Comparison of ENCODE assay signal across 20 cellular contexts in the genomic region with DNA sequence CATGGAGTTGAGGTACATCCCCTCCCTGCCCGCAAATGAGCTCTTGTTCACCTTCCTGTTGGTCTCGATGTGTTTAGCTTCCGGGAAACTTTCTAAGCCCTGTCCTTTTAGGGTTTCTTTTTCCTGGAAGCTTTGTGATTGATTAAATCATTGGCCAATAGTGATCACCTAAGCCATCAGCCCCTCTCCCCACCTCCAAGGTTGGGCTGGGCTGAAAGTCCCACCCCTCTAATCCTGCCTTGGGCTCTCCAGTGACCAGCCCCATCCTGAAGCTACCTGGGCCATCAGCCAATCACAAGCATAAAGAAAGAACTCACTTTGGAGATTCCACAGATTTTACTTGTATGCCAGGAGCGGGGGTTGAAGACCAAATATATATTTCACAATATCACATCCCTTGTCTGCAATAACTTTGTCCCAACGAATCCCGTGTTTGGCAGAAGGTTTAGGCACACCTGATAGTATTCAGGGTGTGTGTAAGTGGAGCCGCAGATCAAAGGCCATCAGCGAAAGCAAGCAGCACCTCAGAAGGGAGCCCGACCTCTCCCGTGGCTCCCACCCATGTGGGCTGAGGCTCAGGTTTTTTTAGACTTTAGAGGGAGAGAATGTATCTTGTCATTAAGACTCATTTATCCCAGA. TPM values are rescaled to one million over a fixed set of nuclear protein-coding genes. Genes with fewer than 3 reads are reported as not detected.
"Had no signal": no experiment of that assay in that cellular context is flagged by ENCODE, and none has a peak within 500 bp of the region (broad histone marks: within the 10 kb centered on the region; RNA-seq: fewer than 3 reads in every experiment).

No MANE protein-coding gene starts in this region.

- H3K36me3 Mint-ChIP-seq: activated CD4-positive, alpha-beta memory T cell treated with anti-CD3 and anti-CD28 coated beads for 36 hours; activated CD8-positive, alpha-beta memory T cell treated with anti-CD3 and anti-CD28 coated beads, Interleukin-2, amount 10 ng/mL, durations not matched to agents 7 days and 5 days; naive B cell had no signal

- DNase-seq: activated CD4-positive, alpha-beta memory T cell treated with anti-CD3 and anti-CD28 coated beads for 36 hours; activated CD4-positive, alpha-beta T cell treated with anti-CD3 and anti-CD28 coated beads for 36 hours; activated CD8-positive, alpha-beta memory T cell treated with anti-CD3 and anti-CD28 coated beads, Interleukin-2, amount 10 ng/mL, durations not matched to agents 7 days and 5 days; activated naive CD4-positive, alpha-beta T cell treated with anti-CD3 and anti-CD28 coated beads for 36 hours; activated T-cell treated with anti-CD3 and anti-CD28 coated beads, Interleukin-2, amount 50 U/mL, for 1 hour; adrenal gland; foreskin melanocyte; naive B cell; stimulated activated CD4-positive, alpha-beta T cell treated with anti-CD3 and anti-CD28 coated beads, Interleukin-15, amount 100 ng/mL, for 24 hours; stimulated activated CD4-positive, alpha-beta T cell treated with anti-CD3 and anti-CD28 coated beads, Interleukin-4, amount 100 ng/mL, for 1 hour; stimulated activated naive CD4-positive, alpha-beta T cell treated with Interleukin-2 at 50 U/mL for 16 hours; substantia nigra; T-helper 17 cell; uterus; WERI-Rb-1 had no signal

- H3K36me3 ChIP-seq: adrenal gland, tibial nerve, uterus, WERI-Rb-1 had no signal

- H3K27ac Mint-ChIP-seq: activated CD4-positive, alpha-beta memory T cell treated with anti-CD3 and anti-CD28 coated beads for 36 hours; activated CD4-positive, alpha-beta T cell treated with anti-CD3 and anti-CD28 coated beads for 36 hours; activated CD8-positive, alpha-beta memory T cell treated with anti-CD3 and anti-CD28 coated beads, Interleukin-2, amount 10 ng/mL, durations not matched to agents 7 days and 5 days; activated naive CD4-positive, alpha-beta T cell treated with anti-CD3 and anti-CD28 coated beads for 36 hours; activated T-helper 2 cell treated with anti-CD3 and anti-CD28 coated beads, Interferon-gamma antibody, Interleukin-2, Interleukin-4, amounts not matched to agents 10 μg/mL and 5 μg/mL and 100 μg/mL, durations not matched to agents 14 hours and 24 hours and 36 hours; T-helper 17 cell had no signal

- H3K9me3 Mint-ChIP-seq: activated CD4-positive, alpha-beta memory T cell treated with anti-CD3 and anti-CD28 coated beads for 36 hours; activated naive CD4-positive, alpha-beta T cell treated with anti-CD3 and anti-CD28 coated beads for 36 hours; activated T-helper 2 cell treated with anti-CD3 and anti-CD28 coated beads, Interferon-gamma antibody, Interleukin-2, Interleukin-4, amounts not matched to agents 10 μg/mL and 5 μg/mL and 100 μg/mL, durations not matched to agents 14 hours and 24 hours and 36 hours had no signal

- H3K9me3 ChIP-seq: adrenal gland, tibial nerve, uterus had no signal

- FAIRE-seq: colon had no signal

- H3K27ac ChIP-seq: adrenal gland, parathyroid adenoma, tibial nerve, uterus, WERI-Rb-1 had no signal

- H3K4me3 ChIP-seq: adrenal gland, lung, tibial nerve, uterus had no signal

- H3K27me3 Mint-ChIP-seq: activated CD4-positive, alpha-beta memory T cell treated with anti-CD3 and anti-CD28 coated beads for 36 hours; activated CD4-positive, alpha-beta T cell treated with anti-CD3 and anti-CD28 coated beads for 36 hours had no signal

- H3K4me3 Mint-ChIP-seq: activated CD4-positive, alpha-beta memory T cell treated with anti-CD3 and anti-CD28 coated beads for 36 hours; activated CD4-positive, alpha-beta T cell treated with anti-CD3 and anti-CD28 coated beads for 36 hours; activated CD8-positive, alpha-beta memory T cell treated with anti-CD3 and anti-CD28 coated beads, Interleukin-2, amount 10 ng/mL, durations not matched to agents 7 days and 5 days; activated naive CD4-positive, alpha-beta T cell treated with anti-CD3 and anti-CD28 coated beads for 36 hours; naive B cell; T-helper 17 cell had no signal

- H3K4me1 ChIP-seq: adrenal gland, parathyroid adenoma, uterus had no signal

- H3K4me1 Mint-ChIP-seq: activated CD8-positive, alpha-beta memory T cell treated with anti-CD3 and anti-CD28 coated beads, Interleukin-2, amount 10 ng/mL, durations not matched to agents 7 days and 5 days had no signal

- H3K27me3 ChIP-seq: tibial nerve, uterus had no signal

- ATAC-seq: activated CD4-positive, alpha-beta T cell treated with anti-CD3 and anti-CD28 coated beads for 36 hours; activated CD8-positive, alpha-beta memory T cell treated with anti-CD3 and anti-CD28 coated beads, Interleukin-2, amount 10 ng/mL, durations not matched to agents 7 days and 5 days; T-helper 17 cell had no signal

RNA-seq across cellular contexts. Expression of a gene that starts 20.3 kb away (rescaled TPM):
- total RNA-seq: activated CD4-positive, alpha-beta memory T cell treated with anti-CD3 and anti-CD28 coated beads for 36 hours; activated naive CD4-positive, alpha-beta T cell treated with anti-CD3 and anti-CD28 coated beads for 36 hours had no signal
